In genomic region chr14:92106095-92106937, GRCh38 we compare ENCODE assay signal across 8 cellular contexts.
DNase-seq lines count a peak whose midpoint lies in the region; ATAC-seq, FAIRE-seq and TF ChIP-seq lines count a peak whose summit lies in the region.

Gene ATXN3, minus strand, starts transcription at chr14:92106582. Its CDS starts 30 bp downstream, at chr14:92106552.

- peak; percentile 88 for ATAC-seq in HG03196 (IDR thresholded peaks at IDR 0.05; ENCODE audit: unreplicated experiment)

- in situ Hi-C loops in GM18951 (cut with MboI; ENCODE audit: low sequenced_read_pairs, unreplicated experiment) = loop anchor here (25.0 kb wide), 1 partner anchor 681 kb away; the partner anchor contains the start of gene GOLGA5

- peak within 1 kb of the TSS; percentile 91 for H3K4me3 ChIP-seq in AG10803 (ENCODE audit: low read length)

- TF ChIP-seq CTCF in AG10803 (conservative IDR thresholded peaks at IDR 0.05; ENCODE audit: low read length) = peak; percentile 89

- DNase-seq in AG10803 (ENCODE audit: low read depth) (peak; percentile 99), NCI-H345 (lab: John Stamatoyannopoulos, UW) (peak; percentile 99)
- peak; percentile 87 to 94 (median 91) for DNase-seq in activated CD4-positive, CD25-positive, alpha-beta regulatory T cell (lab: John Stamatoyannopoulos, UW)
- peak; percentile 94 for DNase-seq in central memory CD4-positive, alpha-beta T cell
- peak; percentile 93 for DNase-seq in stimulated activated CD4-positive, alpha-beta T cell treated with anti-CD3 and anti-CD28 coated beads, Interleukin-12 subunit alpha, Interleukin-12 subunit beta, amount 100 ng/mL, for 4 hours

- peak; percentile 71 for TF ChIP-seq POLR2A in GM18951 (IDR thresholded peaks at IDR 0.05; ENCODE audit: extremely low read depth, insufficient read depth, insufficient read length)

- FAIRE-seq in islet of Langerhans (lab: Jason Lieb, UNC) = peak; percentile 56

Comparison
In these comparisons a context has a peak if more than half of its experiments do, and no peak if none do; other contexts are left out.
1. Peak in every context shown above with its lines: DNase-seq, ATAC-seq and H3K4me3 ChIP-seq.